1 cellular context compared by ENCODE assay signal in the genomic region with DNA sequence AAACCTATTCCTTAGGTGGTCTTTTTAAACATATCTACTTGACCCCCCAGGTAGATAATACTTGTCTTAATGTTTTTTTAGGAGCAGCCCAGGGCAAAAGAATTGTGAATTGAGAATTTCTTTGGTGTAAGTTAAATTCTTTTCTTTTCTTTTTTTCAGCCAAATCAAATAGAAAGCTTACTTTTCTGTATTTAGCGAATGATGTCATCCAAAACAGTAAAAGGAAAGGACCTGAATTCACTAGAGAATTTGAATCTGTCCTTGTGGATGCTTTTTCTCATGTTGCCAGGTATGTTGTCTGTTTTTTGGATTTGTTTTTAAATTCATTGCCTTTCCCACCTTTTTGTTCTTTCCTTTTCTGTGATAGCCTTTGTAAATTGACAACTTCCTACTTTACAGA.
TF ChIP-seq lines count a peak whose summit lies in the region.

No MANE protein-coding gene starts in this region.

TF ChIP-seq in endothelial cell of umbilical vein, 7 proteins besides CTCF, POLR2A, EP300 and RAD21:
- TF ChIP-seq JUN (IDR thresholded peaks at IDR 0.05; ENCODE audit: borderline replicate concordance, insufficient read depth, insufficient read length, low read depth) = peak; percentile 14
- TF ChIP-seq GATA2 (IDR thresholded peaks at IDR 0.05; ENCODE audit: insufficient read depth, insufficient read length, low read depth, low read length) = no peak
- no peak for TF ChIP-seq POLR2AphosphoS5 (IDR thresholded peaks at IDR 0.05; ENCODE audit: insufficient read depth, low read depth, low read length)
- no peak for TF ChIP-seq EZH2 (IDR thresholded peaks at IDR 0.05; ENCODE audit: borderline replicate concordance, low read depth, low read length, severe bottlenecking)
- no peak for TF ChIP-seq MYC (IDR thresholded peaks at IDR 0.05; ENCODE audit: low read depth, low read length)
- no peak for TF ChIP-seq FOS (IDR thresholded peaks at IDR 0.05; ENCODE audit: borderline replicate concordance, insufficient read depth, low read length)
- TF ChIP-seq, protein P1, sequence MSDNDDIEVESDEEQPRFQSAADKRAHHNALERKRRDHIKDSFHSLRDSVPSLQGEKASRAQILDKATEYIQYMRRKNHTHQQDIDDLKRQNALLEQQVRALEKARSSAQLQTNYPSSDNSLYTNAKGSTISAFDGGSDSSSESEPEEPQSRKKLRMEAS (IDR thresholded peaks at IDR 0.05; ENCODE audit: insufficient read depth, insufficient read length) = no peak
